ENCODE assay signal across 12 cellular contexts in genomic region chr6:141326925-141327324, GRCh38.
DNase-seq lines count a peak whose midpoint lies in the region; ATAC-seq and TF ChIP-seq lines count a peak whose summit lies in the region.
"Had no signal": no experiment of that assay in that cellular context is flagged by ENCODE, and none has a peak within 500 bp of the region (broad histone marks: within the 10 kb centered on the region; RNA-seq: fewer than 3 reads in every experiment).

No MANE protein-coding gene starts in this region.

- ATAC-seq in HCT116 (peak; percentile 69), foreskin keratinocyte (peak; percentile 2)

- peak overlapping the region; percentile 73 for H3K4me2 ChIP-seq in HCT116 (ENCODE audit: low read length)

- TF ChIP-seq POLR2A in HCT116 (IDR thresholded peaks at IDR 0.05; ENCODE audit: borderline replicate concordance, extremely low read depth, insufficient read depth, insufficient read length), result no peak

- no peak for TF ChIP-seq CTCF in A673 (conservative IDR thresholded peaks at IDR 0.05; ENCODE audit: low read depth, low read length)
- no peak for TF ChIP-seq CTCF in HCT116 (IDR thresholded peaks at IDR 0.05 in 2 of 3, conservative IDR thresholded peaks at IDR 0.05 in 1 of 3; ENCODE audit: borderline replicate concordance in 1 of 3, insufficient read depth in 1 of 3, low read depth in 2 of 3, low read length in 2 of 3)
- no peak for TF ChIP-seq CTCF in foreskin keratinocyte (conservative IDR thresholded peaks at IDR 0.05)
- no peak for TF ChIP-seq CTCF in WERI-Rb-1 (IDR thresholded peaks at IDR 0.05; ENCODE audit: low read depth, low read length)

- peak overlapping the region; percentile 93 for H2AFZ ChIP-seq in HCT116 (ENCODE audit: low read depth, low read length, poor library complexity, severe bottlenecking)

- POLR2A ChIA-PET in A673 (lab: Charles Lee; ENCODE audit: low non-redundant PET), result interaction anchor here (0.8 kb wide), 1 partner anchor 340 kb away, joined by 6 read pairs; no protein-coding TSS in a partner anchor
- POLR2A ChIA-PET in HCT116 (lab: Charles Lee), result no interaction called here

- H3K9me3 ChIP-seq in A673 (ENCODE audit: low read depth, low read length, poor library complexity, severe bottlenecking) (no peaks in the 10 kb centered on the region), HCT116 (ENCODE audit: control insufficient read depth in 1 of 2, insufficient read depth in 1 of 2, low read depth in 1 of 2, low read length in 2 of 2) (no peaks in the 10 kb centered on the region), adipocyte (ENCODE audit: control insufficient read depth, low read length) (no peaks in the 10 kb centered on the region), WERI-Rb-1 (ENCODE audit: severe bottlenecking) (no peaks in the 10 kb centered on the region)

- H3K36me3 ChIP-seq in A673 (ENCODE audit: insufficient read depth, low read length, poor library complexity, severe bottlenecking) (no peaks in the 10 kb centered on the region), HCT116 (ENCODE audit: control insufficient read depth in 1 of 2, insufficient read depth in 2 of 2, low read length in 2 of 2) (no peaks in the 10 kb centered on the region), adipocyte (ENCODE audit: control insufficient read depth, insufficient read depth, low read length, severe bottlenecking) (no peaks in the 10 kb centered on the region), WERI-Rb-1 (no peaks in the 10 kb centered on the region)

- CTCF ChIA-PET in A673 (lab: Charles Lee), result no interaction called here
- CTCF ChIA-PET in HCT116 (lab: Charles Lee), result no interaction called here

- RAD21 ChIA-PET in HCT116 (lab: Charles Lee; ENCODE audit: low non-redundant PET in 1 of 2, low total read pairs in 2 of 2, uncharacterized antibody in 2 of 2, unreplicated experiment in 2 of 2), result no interaction called here

- H3K4me3 ChIP-seq in A673 (ENCODE audit: low read depth, low read length, poor library complexity, severe bottlenecking) (peak overlapping the region; percentile 25), HCT116 (replicated peaks in 1 of 2; ENCODE audit: low read depth in 1 of 2, low read length in 2 of 2) (peak overlapping the region in 1 of 2 experiments; percentile 47; a peak in 3 of 4 replicates), adipocyte (ENCODE audit: low read length) (peak overlapping the region; percentile 77), WERI-Rb-1 (ENCODE audit: low read depth, low read length) (no peak overlapping the region)

- BruUV-seq in A673 (replicated peaks; lab: Mats Ljungman, UMichigan), result no TSS peak
- BruUV-seq in HCT116 (replicated peaks; lab: Mats Ljungman, UMichigan), result no TSS peak

- H3K4me1 ChIP-seq in A673 (ENCODE audit: insufficient read depth, low read length, poor library complexity, severe bottlenecking) (peaks cover 6% of the 10 kb centered on the region), HCT116 (ENCODE audit: control insufficient read depth in 1 of 2, insufficient read depth in 2 of 2, low read length in 2 of 2) (peaks cover 0 to 15% of the 10 kb centered on the region in 2 experiments; a peak in 2 of 4 replicates), adipocyte (ENCODE audit: control insufficient read depth, insufficient read depth, low read length) (peaks cover 12% of the 10 kb centered on the region), foreskin keratinocyte (peaks cover 12% of the 10 kb centered on the region)

- H3K27me3 ChIP-seq in A673 (replicated peaks; ENCODE audit: insufficient read depth, low read depth, low read length, poor library complexity) (no peaks in the 10 kb centered on the region), HCT116 (ENCODE audit: insufficient read depth, low read length) (no peaks in the 10 kb centered on the region), adipocyte (replicated peaks; ENCODE audit: control insufficient read depth, insufficient read depth, low read length) (no peaks in the 10 kb centered on the region), foreskin keratinocyte (no peaks in the 10 kb centered on the region), WERI-Rb-1 (ENCODE audit: insufficient read depth, low read depth, severe bottlenecking) (no peaks in the 10 kb centered on the region)

- peak overlapping the region; percentile 2 for H3K27ac ChIP-seq in A673 (ENCODE audit: low read depth, low read length, poor library complexity, severe bottlenecking)
- peak overlapping the region; percentile 3; the same call in 1 of the 2 replicates for H3K27ac ChIP-seq in HCT116 (ENCODE audit: low read depth, low read length)
- peak overlapping the region; percentile 96 for H3K27ac ChIP-seq in foreskin keratinocyte
- H3K27ac ChIP-seq in WERI-Rb-1, result no peak overlapping the region
- H3K27ac ChIP-seq: C4-2B had no signal

- H3K79me2 ChIP-seq in HCT116 (ENCODE audit: insufficient read depth, low read length), result no peaks in the 10 kb centered on the region

- peak overlapping the region; percentile 42 for H3K9ac ChIP-seq in HCT116 (ENCODE audit: low read length)
- H3K9ac ChIP-seq in adipocyte (ENCODE audit: low read length), result peak overlapping the region; percentile 77

- no peak for TF ChIP-seq RAD21 in HCT116 (IDR thresholded peaks at IDR 0.05; ENCODE audit: low read depth)

- no peaks in the 10 kb centered on the region; the same call in 1 of the 2 replicates for H3K9me2 ChIP-seq in HCT116 (ENCODE audit: insufficient read depth)

- H4K20me1 ChIP-seq in HCT116 (ENCODE audit: insufficient read depth), result no peaks in the 10 kb centered on the region

- DNase-seq in A673 (ENCODE audit: low spot score) (no peak), HCT116 (ENCODE audit: low read depth, low spot score) (no peak), adipocyte (ENCODE audit: low read depth) (no peak), foreskin keratinocyte (peak in 1 of 2 donors; percentile 4), NCI-H446 (lab: John Stamatoyannopoulos, UW) (no peak), WERI-Rb-1 (no peak), UCSD-AML1 (lab: John Stamatoyannopoulos, UW; ENCODE audit: unreplicated experiment) (no peak)
- no peak for DNase-seq in activated CD4-positive, CD25-positive, alpha-beta regulatory T cell treated with anti-CD3 and anti-CD28 coated beads, Interleukin-2, amount 50 U/mL, for 72 hours
- DNase-seq: left ventricle myocardium superior, NCI-H1048, NCI-H524 treated with DMSO at 0.1 percent for 48 hours had no signal

- intact Hi-C loops in A673 (cut with micrococcal nuclease; ENCODE audit: unreplicated experiment) (no loop called here), HCT116 (cut with micrococcal nuclease) (no loop called here)

TF ChIP-seq in HCT116, 20 proteins besides CTCF, POLR2A, EP300 and RAD21:
- no peak for TF ChIP-seq POLR2AphosphoS5 (IDR thresholded peaks at IDR 0.05; ENCODE audit: low read depth, low read length)
- TF ChIP-seq ZNF274 (IDR thresholded peaks at IDR 0.05; ENCODE audit: low read depth, low read length), result no peak
- TF ChIP-seq ZFX (IDR thresholded peaks at IDR 0.05), result no peak
- no peak for TF ChIP-seq ATF3 (IDR thresholded peaks at IDR 0.05)
- TF ChIP-seq REST (IDR thresholded peaks at IDR 0.05; ENCODE audit: low read depth), result no peak
- no peak for TF ChIP-seq SIN3A (IDR thresholded peaks at IDR 0.05; ENCODE audit: low read depth)
- TF ChIP-seq EGR1 (IDR thresholded peaks at IDR 0.05; ENCODE audit: low read depth), result no peak
- no peak for TF ChIP-seq TCF7L2 (IDR thresholded peaks at IDR 0.05; ENCODE audit: borderline replicate concordance, extremely low read depth, insufficient read depth, insufficient read length)
- TF ChIP-seq SRF (IDR thresholded peaks at IDR 0.05; ENCODE audit: low read depth), result no peak
- no peak for TF ChIP-seq ELF1 (IDR thresholded peaks at IDR 0.05; ENCODE audit: borderline replicate concordance, low read depth)
- no peak for TF ChIP-seq SP1 (IDR thresholded peaks at IDR 0.05; ENCODE audit: low read depth)
- no peak for TF ChIP-seq YY1 (IDR thresholded peaks at IDR 0.05; ENCODE audit: extremely low read depth, insufficient replicate concordance, low read depth, low read length)
- no peak for TF ChIP-seq MAX (IDR thresholded peaks at IDR 0.05)
- TF ChIP-seq CEBPB (IDR thresholded peaks at IDR 0.05; ENCODE audit: low read depth), result no peak
- TF ChIP-seq EZH2 (IDR thresholded peaks at IDR 0.05), result no peak
TF ChIP-seq in HCT116: peak in this region for 0.
